ENCODE assay signal across 8 cellular contexts in genomic region chr11:57499983-57500461, GRCh38. TPM values are rescaled to one million over a fixed set of nuclear protein-coding genes. Genes with fewer than 3 reads are reported as not detected.
DNase-seq lines count a peak whose midpoint lies in the region; ATAC-seq and TF ChIP-seq lines count a peak whose summit lies in the region.

No MANE protein-coding gene starts in this region.

- H3K27ac Mint-ChIP-seq in neural crest cell (ENCODE audit: unreplicated experiment): peak overlapping the region; percentile 89

- H3K4me3 Mint-ChIP-seq in neural crest cell: peak overlapping the region; percentile 50

- H3K9me3 Mint-ChIP-seq in neural crest cell: no peaks in the 10 kb centered on the region

- ATAC-seq in HG03139 (IDR thresholded peaks at IDR 0.05; ENCODE audit: unreplicated experiment): peak; percentile 5
- no peak for ATAC-seq in HG02973 (IDR thresholded peaks at IDR 0.05; ENCODE audit: unreplicated experiment)

- H3K4me3 ChIP-seq in AG09309 (ENCODE audit: control insufficient read depth, low read depth, low read length): peak overlapping the region; percentile 34

- peaks cover 11% of the 10 kb centered on the region for H3K4me1 Mint-ChIP-seq in neural crest cell

- H3K36me3 Mint-ChIP-seq in neural crest cell (ENCODE audit: low read depth): no peaks in the 10 kb centered on the region

- TF ChIP-seq CTCF in AG09309 (IDR thresholded peaks at IDR 0.05; ENCODE audit: control insufficient read depth, insufficient read depth, low read depth, low read length, missing control alignments): no peak
- TF ChIP-seq CTCF in neural crest cell (conservative IDR thresholded peaks at IDR 0.05): no peak

- no peak for DNase-seq in AG09309 (ENCODE audit: low read depth)
- DNase-seq in dermis blood vessel endothelial cell: peak; percentile 20
- DNase-seq in neural crest cell (ENCODE audit: low read depth, low spot score): no peak
- no peak for DNase-seq in UCSD-AML1 (lab: John Stamatoyannopoulos, UW; ENCODE audit: unreplicated experiment)
- no peak for DNase-seq in stimulated activated CD4-positive, alpha-beta T cell treated with anti-CD3 and anti-CD28 coated beads, Interleukin-2, amount 100 ng/mL, for 48 hours
- no peak for DNase-seq in NCI-H2196 treated with DMSO at 0.1 percent for 48 hours (lab: John Stamatoyannopoulos, UW; ENCODE audit: unreplicated experiment)

- H3K27me3 Mint-ChIP-seq in neural crest cell (ENCODE audit: low read depth): peaks cover 5% of the 10 kb centered on the region

RNA-seq across cellular contexts. Expression of gene SLC43A1, which starts 15.5 kb away (rescaled TPM):
- total RNA-seq in dermis blood vessel endothelial cell (16.7 and 18.4 TPM in 2 replicates), neural crest cell (4.5 and 4.7 TPM in 2 replicates)

RNA-seq across cellular contexts. Expression of gene TIMM10, which starts 30.5 kb away (rescaled TPM):
- 28.1 and 39.8 TPM in 2 replicates for total RNA-seq in dermis blood vessel endothelial cell
- total RNA-seq in neural crest cell: 103 and 108 TPM in 2 replicates

RNA-seq across cellular contexts. Expression of gene SMTNL1, which starts 37.4 kb away (rescaled TPM):
- total RNA-seq in dermis blood vessel endothelial cell: not detected in 2 replicates
- not detected in 2 replicates for total RNA-seq in neural crest cell

RNA-seq across cellular contexts. Expression of gene RTN4RL2, which starts 39.7 kb away (rescaled TPM):
- total RNA-seq in dermis blood vessel endothelial cell (0.14 and 0.51 TPM in 2 replicates), neural crest cell (2.4 and 3.4 TPM in 2 replicates)
